22 cellular contexts compared by ENCODE assay signal in genomic region chr10:31884386-31884785, GRCh38.
"Had no signal": no experiment of that assay in that cellular context is flagged by ENCODE, and none has a peak within 500 bp of the region (broad histone marks: within the 10 kb centered on the region; RNA-seq: fewer than 3 reads in every experiment).

No MANE protein-coding gene starts in this region.

- ATAC-seq: activated CD8-positive, alpha-beta memory T cell treated with anti-CD3 and anti-CD28 coated beads, Interleukin-2, amount 10 ng/mL, durations not matched to agents 7 days and 5 days; activated naive CD4-positive, alpha-beta T cell treated with anti-CD3 and anti-CD28 coated beads, Interleukin-2, amount 50 U/mL, for 72 hours; activated naive CD8-positive, alpha-beta T cell treated with anti-CD3 and anti-CD28 coated beads, Interleukin-2, amount 50 U/mL, for 24 hours; T-helper 17 cell had no signal

- DNase-seq: activated B cell treated with CpG ODN at 0.5 μM for 24 hours; activated CD4-positive, alpha-beta T cell treated with anti-CD3 and anti-CD28 coated beads for 1 hour; activated CD4-positive, alpha-beta T cell treated with anti-CD3 and anti-CD28 coated beads, Interleukin-2, amount 10 ng/mL, durations not matched to agents 24 days and 14 days; activated CD4-positive, alpha-beta T cell treated with anti-CD3 and anti-CD28 coated beads, Interleukin-2, amount 50 U/mL, for 48 hours; activated CD8-positive, alpha-beta memory T cell treated with anti-CD3 and anti-CD28 coated beads, Interleukin-2, amount 10 ng/mL, durations not matched to agents 7 days and 5 days; activated effector memory CD4-positive, alpha-beta T cell treated with Interleukin-2 at 50 U/mL for 16 hours; activated naive CD4-positive, alpha-beta T cell; activated naive CD8-positive, alpha-beta T cell treated with anti-CD3 and anti-CD28 coated beads, Interleukin-2, amount 50 U/mL, for 24 hours; activated T-cell treated with anti-CD3 and anti-CD28 coated beads, Interleukin-2, amount 50 U/mL, for 24 hours; amygdala; NCI-H1092; NCI-H1417; NCI-H1694; NCI-H2029; NCI-H446; NCI-H524; SHP77 treated with DMSO at 0.1 percent for 48 hours; T-helper 17 cell; T-helper 9 cell had no signal

- FAIRE-seq: astrocyte, RCC 7860 had no signal
